8 cellular contexts compared by ENCODE assay signal in the genomic region with DNA sequence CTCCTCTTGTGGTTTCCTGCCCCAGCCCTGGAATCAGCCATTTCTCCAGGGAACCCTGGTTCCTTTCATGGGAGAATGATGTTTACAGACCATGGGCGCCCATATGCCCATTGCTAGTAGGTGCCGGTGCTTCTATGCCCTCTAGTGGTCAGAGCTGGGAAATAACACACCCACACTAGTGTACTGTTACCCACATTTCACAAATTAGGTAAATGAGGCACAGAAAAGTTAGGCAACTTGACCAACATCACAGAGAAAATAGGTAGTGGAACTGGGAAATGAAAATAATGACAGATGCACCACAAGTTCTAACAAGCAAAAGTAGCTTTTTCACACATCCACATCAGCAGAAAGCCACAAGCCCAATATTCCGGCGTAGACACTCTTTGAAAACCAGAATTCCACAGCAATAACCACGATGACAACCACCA. TPM values are rescaled to one million over a fixed set of nuclear protein-coding genes. Genes with fewer than 3 reads are reported as not detected.
DNase-seq lines count a peak whose midpoint lies in the region; ATAC-seq and TF ChIP-seq lines count a peak whose summit lies in the region.

No MANE protein-coding gene starts in this region.

- no peak overlapping the region for H3K27ac Mint-ChIP-seq in activated CD4-positive, alpha-beta T cell treated with anti-CD3 and anti-CD28 coated beads for 36 hours

- intact Hi-C loops in activated CD4-positive, alpha-beta T cell treated with anti-CD3 and anti-CD28 coated beads for 36 hours (cut with DNase I, micrococcal nuclease), result no loop called here
- intact Hi-C loops in mucosa of descending colon (cut with DNase I, micrococcal nuclease), result no loop called here

- peak; percentile 28 for DNase-seq in AG10803 (ENCODE audit: low read depth)
- peak; percentile 21 for DNase-seq in NCI-H2196 treated with DMSO at 0.1 percent for 48 hours (lab: John Stamatoyannopoulos, UW; ENCODE audit: unreplicated experiment)
- DNase-seq in activated CD4-positive, alpha-beta T cell treated with anti-CD3 and anti-CD28 coated beads for 36 hours, result peak; percentile 77
- peak; percentile 53 for DNase-seq in effector CD4-positive, alpha-beta T cell
- DNase-seq in mucosa of descending colon, result peak in 1 of 3 donors; percentile 84
- DNase-seq in stimulated activated naive CD4-positive, alpha-beta T cell treated with Interleukin-2 at 50 U/mL for 16 hours (lab: John Stamatoyannopoulos, UW), result peak; percentile 53

- no peaks in the 10 kb centered on the region for H3K9me3 Mint-ChIP-seq in activated CD4-positive, alpha-beta T cell treated with anti-CD3 and anti-CD28 coated beads for 36 hours (ENCODE audit: low read depth)

- H3K9me3 ChIP-seq in mucosa of descending colon, result no peaks in the 10 kb centered on the region

- H3K27me3 Mint-ChIP-seq in activated CD4-positive, alpha-beta T cell treated with anti-CD3 and anti-CD28 coated beads for 36 hours, result peaks cover 23% of the 10 kb centered on the region

- CTCF ChIA-PET in activated CD4-positive, alpha-beta T cell treated with anti-CD3 and anti-CD28 coated beads for 36 hours (lab: Charles Lee), result interaction anchor here (0.6 to 8.0 kb wide), 32 partner anchors 8 to 643 kb away, joined by 3 to 137 read pairs (median 6); a partner anchor contains a TSS

- ATAC-seq in GM21825 (IDR thresholded peaks at IDR 0.05; ENCODE audit: unreplicated experiment) (peak; percentile 54), mucosa of descending colon (peak; percentile 86), GM19452 (IDR thresholded peaks at IDR 0.05; ENCODE audit: unreplicated experiment) (no peak)
- peak; percentile 94 for ATAC-seq in activated CD4-positive, alpha-beta T cell treated with anti-CD3 and anti-CD28 coated beads for 36 hours

- no peaks in the 10 kb centered on the region for H3K36me3 ChIP-seq in mucosa of descending colon (ENCODE audit: low read depth)

- H3K36me3 Mint-ChIP-seq in activated CD4-positive, alpha-beta T cell treated with anti-CD3 and anti-CD28 coated beads for 36 hours (ENCODE audit: low read depth), result no peaks in the 10 kb centered on the region

- POLR2A ChIA-PET in activated CD4-positive, alpha-beta T cell treated with anti-CD3 and anti-CD28 coated beads for 36 hours (lab: Charles Lee), result no interaction called here

- no peaks in the 10 kb centered on the region for H3K4me1 ChIP-seq in mucosa of descending colon (ENCODE audit: low read depth)

- TF ChIP-seq CTCF in AG10803 (conservative IDR thresholded peaks at IDR 0.05; ENCODE audit: low read length), result peak; percentile 74
- TF ChIP-seq CTCF in mucosa of descending colon (IDR thresholded peaks at IDR 0.05), result peak; percentile 74

- no peak overlapping the region for H3K4me3 Mint-ChIP-seq in activated CD4-positive, alpha-beta T cell treated with anti-CD3 and anti-CD28 coated beads for 36 hours

- H3K4me3 ChIP-seq in AG10803 (ENCODE audit: low read length), result no peak overlapping the region
- no peak overlapping the region for H3K4me3 ChIP-seq in mucosa of descending colon

- no peaks in the 10 kb centered on the region for H3K4me1 Mint-ChIP-seq in activated CD4-positive, alpha-beta T cell treated with anti-CD3 and anti-CD28 coated beads for 36 hours

RNA-seq across cellular contexts. Expression of a gene that starts 1.3 kb away (rescaled TPM):
- total RNA-seq in activated CD4-positive, alpha-beta T cell treated with anti-CD3 and anti-CD28 coated beads for 36 hours, result not detected
- 1 to 10 TPM; 2.5 to 4.5 (median 3.9) TPM for total RNA-seq in mucosa of descending colon

RNA-seq across cellular contexts. Expression of a gene that starts 39.7 kb away (rescaled TPM):
- total RNA-seq in activated CD4-positive, alpha-beta T cell treated with anti-CD3 and anti-CD28 coated beads for 36 hours, result not detected
- 1,000 to 10,000 TPM in 1 of 3 donors, 100 to 1,000 TPM in 2; 249 to 1,767 (median 431) TPM for total RNA-seq in mucosa of descending colon

RNA-seq across cellular contexts. Expression of a gene that starts 49.4 kb away (rescaled TPM):
- total RNA-seq in activated CD4-positive, alpha-beta T cell treated with anti-CD3 and anti-CD28 coated beads for 36 hours, result not detected
- not detected for total RNA-seq in mucosa of descending colon

RNA-seq across cellular contexts. Expression of a gene that starts 49.8 kb away (rescaled TPM):
- not detected for total RNA-seq in activated CD4-positive, alpha-beta T cell treated with anti-CD3 and anti-CD28 coated beads for 36 hours
- not detected for total RNA-seq in mucosa of descending colon

Comparison
In these comparisons a context has a peak if more than half of its experiments do, and no peak if none do; other contexts are left out.
1. RNA of a gene that starts 39.7 kb away (total RNA-seq): 249 to 1,767 TPM in mucosa of descending colon; not detected in activated CD4-positive, alpha-beta T cell treated with anti-CD3 and anti-CD28 coated beads for 36 hours; every median in the first group is over 100 times any median in the second.